Comparison of ENCODE assay signal across 26 cellular contexts in the genomic region with DNA sequence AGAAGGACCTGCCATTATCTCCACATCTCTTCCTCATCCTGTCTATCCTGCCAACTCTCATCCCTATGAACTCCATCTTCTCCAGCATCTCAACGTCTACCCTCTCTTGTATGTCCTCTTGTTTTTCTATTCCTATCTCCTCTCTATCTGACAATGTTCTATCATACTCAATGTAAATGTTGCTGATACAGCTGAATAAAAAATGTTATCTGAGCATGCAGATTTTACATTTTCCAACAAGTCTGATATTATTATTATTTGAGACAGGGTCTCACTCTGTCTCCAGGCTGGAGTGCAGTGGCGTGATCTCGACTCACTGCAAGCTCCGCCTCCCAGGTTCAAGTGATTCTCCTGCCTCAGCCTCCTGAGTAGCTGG. TPM values are rescaled to one million over a fixed set of nuclear protein-coding genes. Genes with fewer than 3 reads are reported as not detected.
A peak's percentile ranks its signal among the peaks of the same experiment; 100 is the strongest.
DNase-seq lines count a peak whose midpoint lies in the region; ATAC-seq, FAIRE-seq and TF ChIP-seq lines count a peak whose summit lies in the region.
"Had no signal": no experiment of that assay in that cellular context is flagged by ENCODE, and none has a peak within 500 bp of the region (broad histone marks: within the 10 kb centered on the region; RNA-seq: fewer than 3 reads in every experiment).

No MANE protein-coding gene starts in this region.

- peaks cover 31% of the 10 kb centered on the region for H3F3A ChIP-seq in PC-9 (ENCODE audit: insufficient read depth, low read depth)

- H3K4me3 Mint-ChIP-seq in chondrocyte (ENCODE audit: unreplicated experiment) = no peak overlapping the region
- H3K4me3 Mint-ChIP-seq: CD14-positive monocyte; CD4-positive, alpha-beta T cell; CD8-positive, alpha-beta memory T cell; HFFc6 had no signal

- in situ Hi-C loops in HepG2 (cut with HindIII; ENCODE audit: extremely low pct_ligation_motif_present, low pct_unique_long_range_greater_than_20kb) (no loop called here), brain microvascular endothelial cell (cut with HindIII; ENCODE audit: low pct_ligation_motif_present, low sequenced_read_pairs) (no loop called here)

- TF ChIP-seq RAD21 in HepG2 (CRISPR knock-in tag; IDR thresholded peaks at IDR 0.05) = no peak

- no peak overlapping the region for H3K9ac ChIP-seq in HepG2 (ENCODE audit: insufficient read depth, low read depth, low read length)
- H3K9ac ChIP-seq: BLaER1 treated with 17β-estradiol and CSF1 and Interleukin-3, amounts not matched to agents 10 nM and 100 nM had no signal

- TF ChIP-seq EP300 in HepG2 (IDR thresholded peaks at IDR 0.05; ENCODE audit: low read depth in 2 of 2, low read length in 2 of 2) (no peak), HepG2 (CRISPR knock-in tag; IDR thresholded peaks at IDR 0.05; ENCODE audit: borderline replicate concordance) (no peak)

- TF ChIP-seq CTCF in HepG2 (CRISPR knock-in tag; IDR thresholded peaks at IDR 0.05) (no peak), right lobe of liver (IDR thresholded peaks at IDR 0.05) (no peak), PC-9 (conservative IDR thresholded peaks at IDR 0.05) (no peak), brain microvascular endothelial cell (IDR thresholded peaks at IDR 0.05; ENCODE audit: low read depth, low read length, missing control alignments) (no peak), chondrocyte (IDR thresholded peaks at IDR 0.05) (no peak), RWPE1 (conservative IDR thresholded peaks at IDR 0.05; ENCODE audit: low read depth) (no peak)

- POLR2A ChIA-PET in HepG2 (lab: Yijun Ruan, JAX) (no interaction called here), PC-9 (lab: Charles Lee; ENCODE audit: unreplicated experiment) (no interaction called here), RWPE1 (lab: Yijun Ruan, JAX; ENCODE audit: low non-redundant PET) (no interaction called here)

- H3K9me2 ChIP-seq in PC-9 (ENCODE audit: insufficient read depth) = no peaks in the 10 kb centered on the region

- no peaks in the 10 kb centered on the region for H3K27me3 Mint-ChIP-seq in chondrocyte (ENCODE audit: low read depth)
- H3K27me3 Mint-ChIP-seq: CD4-positive, alpha-beta T cell had no signal

- BruUV-seq in HepG2 (replicated peaks; lab: Mats Ljungman, UMichigan) = no TSS peak
- BruUV-seq in PC-9 (replicated peaks; lab: Mats Ljungman, UMichigan) = no TSS peak

- H3K79me2 ChIP-seq in HepG2 (ENCODE audit: insufficient read depth, low read length) (no peaks in the 10 kb centered on the region), PC-9 (ENCODE audit: low read depth) (no peaks in the 10 kb centered on the region)

- CTCF ChIA-PET in HepG2 (lab: Yijun Ruan, JAX; ENCODE audit: low intra/inter-chr PET ratio, low total read pairs) = no interaction called here
- CTCF ChIA-PET in PC-9 (lab: Charles Lee) = no interaction called here
- CTCF ChIA-PET in RWPE1 (lab: Yijun Ruan, JAX) = no interaction called here

- no peak for TF ChIP-seq POLR2A in HepG2 (IDR thresholded peaks at IDR 0.05; ENCODE audit: insufficient read depth in 1 of 2, low read depth in 2 of 2, low read length in 2 of 2)
- no peak for TF ChIP-seq POLR2A in right lobe of liver (IDR thresholded peaks at IDR 0.05)

- no peak overlapping the region for H3K27ac Mint-ChIP-seq in chondrocyte (ENCODE audit: unreplicated experiment)
- H3K27ac Mint-ChIP-seq: CD14-positive monocyte; CD4-positive, alpha-beta T cell; CD8-positive, alpha-beta memory T cell; HFFc6 had no signal

- intact Hi-C loops in HepG2 (cut with micrococcal nuclease; ENCODE audit: unreplicated experiment) (no loop called here), right lobe of liver (cut with DNase I) (no loop called here), PC-9 (cut with micrococcal nuclease; ENCODE audit: unreplicated experiment) (no loop called here)

- 0 out of 2 replicates have a peak, but pooled peaks cover 5% of the 10 kb centered on the region for H3K4me1 ChIP-seq in HepG2 (ENCODE audit: insufficient read depth, low read length)
- no peaks in the 10 kb centered on the region for H3K4me1 ChIP-seq in right lobe of liver
- H3K4me1 ChIP-seq in PC-9 (replicated peaks; ENCODE audit: insufficient read depth) = peaks cover 43% of the 10 kb centered on the region
- H3K4me1 ChIP-seq: BE2C had no signal

- H3K9me3 Mint-ChIP-seq in chondrocyte (ENCODE audit: low read depth) = no peaks in the 10 kb centered on the region
- H3K9me3 Mint-ChIP-seq: CD4-positive, alpha-beta T cell; CD8-positive, alpha-beta memory T cell; HFFc6 had no signal

- 62% methylated on average over 4 of the region's 4 CpGs for WGBS in HepG2 (ENCODE audit: low lambda C conversion rate)
- 78% methylated on average over 4 of the region's 4 CpGs for WGBS in right lobe of liver (ENCODE audit: insufficient coverage, low coverage, low lambda C conversion rate, missing lambda C conversion rate)

- FAIRE-seq in HepG2 (lab: Jason Lieb, UNC) = no peak
- FAIRE-seq: A204.1, GM12891, GM18507, H54 had no signal

- H3K4me2 ChIP-seq in HepG2 (ENCODE audit: low read depth, low read length) = no peak overlapping the region
- no peak overlapping the region for H3K4me2 ChIP-seq in PC-9

- H3K27me3 ChIP-seq in HepG2 (ENCODE audit: control insufficient read depth in 1 of 2, insufficient read depth in 2 of 2, low read length in 2 of 2) (no peaks in the 10 kb centered on the region; a peak in 2 of 5 replicates), right lobe of liver (no peaks in the 10 kb centered on the region), PC-9 (ENCODE audit: insufficient read depth, low read depth) (no peaks in the 10 kb centered on the region), brain microvascular endothelial cell (replicated peaks) (no peaks in the 10 kb centered on the region)
- H3K27me3 ChIP-seq: BE2C; BLaER1 treated with 17β-estradiol and CSF1 and Interleukin-3, amounts not matched to agents 10 nM and 100 nM had no signal

- H3K27ac ChIP-seq in HepG2 (ENCODE audit: extremely low read length, insufficient read depth, low read length) (no peak overlapping the region), right lobe of liver (no peak overlapping the region), PC-9 (peak overlapping the region; percentile 88), brain microvascular endothelial cell (peak overlapping the region; percentile 89), RWPE1 (no peak overlapping the region)
- H3K27ac ChIP-seq: 22Rv1 had no signal

- H2AFZ ChIP-seq in HepG2 (ENCODE audit: low read length) (no peak overlapping the region), PC-9 (no peak overlapping the region)

- peaks cover 1% of the 10 kb centered on the region for H3K36me3 Mint-ChIP-seq in chondrocyte (ENCODE audit: low read depth)
- H3K36me3 Mint-ChIP-seq: CD14-positive monocyte; CD8-positive, alpha-beta memory T cell had no signal

- H3K4me1 Mint-ChIP-seq in chondrocyte (ENCODE audit: low read depth) = peaks cover 23% of the 10 kb centered on the region
- H3K4me1 Mint-ChIP-seq: CD14-positive monocyte; CD8-positive, alpha-beta memory T cell had no signal

- H3K4me3 ChIP-seq in HepG2 (replicated peaks in 1 of 3; ENCODE audit: insufficient read depth in 1 of 3, low read depth in 2 of 3, low read length in 3 of 3) (no peak overlapping the region), right lobe of liver (no peak overlapping the region), PC-9 (no peak overlapping the region), brain microvascular endothelial cell (ENCODE audit: low read depth, low read length) (no peak overlapping the region)
- H3K4me3 ChIP-seq: BLaER1 treated with 17β-estradiol and CSF1 and Interleukin-3, amounts not matched to agents 10 nM and 100 nM; HAP-1 had no signal

- H3K36me3 ChIP-seq in HepG2 (replicated peaks in 1 of 2; ENCODE audit: control insufficient read depth in 1 of 2, insufficient read depth in 2 of 2, low read length in 2 of 2) (no peaks in the 10 kb centered on the region), right lobe of liver (no peaks in the 10 kb centered on the region), PC-9 (ENCODE audit: low read depth) (no peaks in the 10 kb centered on the region), brain microvascular endothelial cell (replicated peaks) (no peaks in the 10 kb centered on the region)
- H3K36me3 ChIP-seq: BE2C; BLaER1 treated with 17β-estradiol and CSF1 and Interleukin-3, amounts not matched to agents 10 nM and 100 nM; HAP-1 had no signal

- H3K9me3 ChIP-seq in HepG2 (ENCODE audit: low read length) (no peaks in the 10 kb centered on the region), right lobe of liver (no peaks in the 10 kb centered on the region), PC-9 (ENCODE audit: insufficient read depth, low read depth) (no peaks in the 10 kb centered on the region; the same call in 1 of the 2 replicates)
- H3K9me3 ChIP-seq: BE2C; BLaER1 treated with 17β-estradiol and CSF1 and Interleukin-3, amounts not matched to agents 10 nM and 100 nM; HAP-1 had no signal

- no peak for ATAC-seq in HepG2
- ATAC-seq in right lobe of liver = no peak

- DNase-seq in HepG2 (ENCODE audit: low spot score) = no peak
- no peak for DNase-seq in right lobe of liver
- no peak for DNase-seq in PC-9
- no peak for DNase-seq in brain microvascular endothelial cell
- DNase-seq in GM19240 (ENCODE audit: insufficient read length, low spot score) = no peak
- no peak for DNase-seq in chondrocyte (ENCODE audit: low spot score)
- DNase-seq in NCI-H82 (lab: John Stamatoyannopoulos, UW) = no peak
- no peak for DNase-seq in RWPE1 (ENCODE audit: low spot score)
- DNase-seq: ACHN; AML-193; BE2C; CD4-positive, alpha-beta T cell; CD8-positive, alpha-beta memory T cell; DMS53; DMS79 treated with DMSO at 0.1 percent for 48 hours; GF-D8; GOT3; HFFc6 had no signal

- H4K20me1 ChIP-seq in HepG2 (ENCODE audit: insufficient read depth, low read length) (no peaks in the 10 kb centered on the region), PC-9 (ENCODE audit: insufficient read depth) (no peaks in the 10 kb centered on the region)
- H4K20me1 ChIP-seq: BLaER1 treated with 17β-estradiol and CSF1 and Interleukin-3, amounts not matched to agents 10 nM and 100 nM had no signal

RNA-seq across cellular contexts. Expression of a gene that starts 56.0 kb away (rescaled TPM):
- 18.2 and 26.6 TPM in 2 replicates for total RNA-seq in HepG2 (2016; rRNA removed; fragmentation: Illumina TruSeq; extraction: Trizol)
- 2.0 and 2.7 TPM in 2 replicates for total RNA-seq in HepG2 (2016; cell fraction: cytosol; rRNA removed; fragmentation: Illumina TruSeq; extraction: Trizol; ENCODE audit: low read depth)
- total RNA-seq in HepG2 (2016; cell fraction: insoluble cytoplasmic fraction; rRNA removed; fragmentation: Illumina TruSeq; extraction: Trizol) = 18.6 and 25.3 TPM in 2 replicates
- 10.1 and 10.7 TPM in 2 replicates for total RNA-seq in HepG2 (2016; cell fraction: membrane; rRNA removed; fragmentation: Illumina TruSeq; extraction: Trizol)
- total RNA-seq in HepG2 (2016; cell fraction: nucleus; rRNA removed; fragmentation: Illumina TruSeq; extraction: Trizol) = 12.7 and 16.1 TPM in 2 replicates
- polyA plus RNA-seq in HepG2 (2011; rRNA removed) = 12.3 and 12.6 TPM in 2 replicates
- 8.2 and 17.6 TPM in 2 replicates for polyA plus RNA-seq in HepG2 (2011; cell fraction: cytosol; rRNA removed)
- 9.7 and 9.9 TPM in 2 replicates for polyA plus RNA-seq in HepG2 (2011; cell fraction: nucleus; rRNA removed)
- 9.8 and 13.8 TPM in 2 replicates for polyA plus RNA-seq in HepG2 (2012)
- 2.3 and 2.9 TPM in 2 replicates for polyA plus RNA-seq in HepG2 (2016; cell fraction: cytosol; fragmentation: Illumina TruSeq; extraction: Trizol; ENCODE audit: low read depth)
- polyA plus RNA-seq in HepG2 (2016; cell fraction: insoluble cytoplasmic fraction; fragmentation: Illumina TruSeq; extraction: Trizol; ENCODE audit: low read depth) = 21.5 and 21.9 TPM in 2 replicates
- polyA plus RNA-seq in HepG2 (2016; cell fraction: membrane; fragmentation: Illumina TruSeq; extraction: Trizol; ENCODE audit: low read depth) = 4.3 and 5.3 TPM in 2 replicates
- polyA plus RNA-seq in HepG2 (2016; cell fraction: nucleus; fragmentation: Illumina TruSeq; extraction: Trizol; ENCODE audit: insufficient read depth, low read depth) = 12.4 and 16.3 TPM in 2 replicates
- polyA minus RNA-seq in HepG2 (2011; rRNA and poly(A)+ RNA removed; ENCODE audit: low replicate concordance) = 23.8 and 42.0 TPM in 2 replicates
- 5.7 and 14.3 TPM in 2 replicates for polyA minus RNA-seq in HepG2 (2011; cell fraction: cytosol; rRNA and poly(A)+ RNA removed)
- 13.2 and 14.3 TPM in 2 replicates for polyA minus RNA-seq in HepG2 (2011; cell fraction: nucleus; rRNA and poly(A)+ RNA removed)
- 10 to 100 TPM; 11.9 to 30.8 (median 20.8) TPM for total RNA-seq in right lobe of liver
- total RNA-seq in PC-9 (2021) = 133 and 145 TPM in 2 replicates
- 177 to 287 TPM (median 260 TPM) in 3 replicates for total RNA-seq in chondrocyte
- polyA plus RNA-seq: CD14-positive monocyte had no signal

Comparison
In these comparisons a context has a peak if more than half of its experiments do, and no peak if none do; other contexts are left out.
1. H3K27ac ChIP-seq: peak in PC-9 (single experiment) and brain microvascular endothelial cell (single experiment); none in HepG2 (single experiment), right lobe of liver (0 of 3) and RWPE1 (single experiment).